ENCODE assay signal across 34 cellular contexts in the genomic region with DNA sequence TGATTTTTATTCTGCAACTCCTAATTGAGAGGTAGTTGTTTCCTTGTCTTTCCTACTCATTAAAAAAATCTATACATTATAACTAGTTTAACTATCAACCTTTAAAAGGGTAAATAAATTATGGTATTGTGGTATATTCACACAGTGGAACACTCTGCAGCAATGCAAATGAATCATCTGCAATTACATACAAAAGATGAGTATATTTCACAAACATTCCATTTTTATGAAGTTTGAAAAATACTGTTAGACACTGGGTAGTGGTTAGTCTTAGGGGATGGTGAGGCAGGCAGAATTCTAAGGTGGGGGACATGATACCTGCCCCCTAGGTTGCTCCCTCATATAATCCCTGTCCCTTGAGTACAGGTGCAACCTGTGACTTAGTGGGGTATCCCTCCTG. TPM values are rescaled to one million over a fixed set of nuclear protein-coding genes. Genes with fewer than 3 reads are reported as not detected.
"Had no signal": no experiment of that assay in that cellular context is flagged by ENCODE, and none has a peak within 500 bp of the region (broad histone marks: within the 10 kb centered on the region; RNA-seq: fewer than 3 reads in every experiment).

No MANE protein-coding gene starts in this region.

- H3K27me3 Mint-ChIP-seq: activated B cell treated with CpG ODN at 0.5 μM for 24 hours; activated CD4-positive, alpha-beta memory T cell treated with anti-CD3 and anti-CD28 coated beads for 36 hours; activated naive CD8-positive, alpha-beta T cell; activated naive CD8-positive, alpha-beta T cell treated with anti-CD3 and anti-CD28 coated beads, Interleukin-2, amount 50 U/mL, for 24 hours had no signal

- H3K27ac Mint-ChIP-seq: activated B cell treated with CpG ODN at 0.5 μM for 24 hours; activated CD4-positive, alpha-beta memory T cell treated with anti-CD3 and anti-CD28 coated beads for 36 hours; activated naive CD4-positive, alpha-beta T cell treated with anti-CD3 and anti-CD28 coated beads for 36 hours; activated naive CD8-positive, alpha-beta T cell; activated naive CD8-positive, alpha-beta T cell treated with anti-CD3 and anti-CD28 coated beads, Interleukin-2, amount 50 U/mL, for 24 hours; activated T-helper 1 cell treated with anti-CD3 and anti-CD28 coated beads, Interleukin-12 subunit alpha, Interleukin-12 subunit beta, Interleukin-2, Interleukin-4 antibody, amounts not matched to agents 30 ng/mL and 10 ng/mL and 1 ng/mL, durations not matched to agents 14 hours and 24 hours and 36 hours had no signal

- H3K27ac ChIP-seq: ascending aorta, SJSA1, VCaP had no signal

- H3K36me3 Mint-ChIP-seq: activated CD4-positive, alpha-beta memory T cell treated with anti-CD3 and anti-CD28 coated beads for 36 hours; activated naive CD8-positive, alpha-beta T cell had no signal

- H3K4me1 ChIP-seq: ascending aorta, Peyer's patch, SJSA1 had no signal

- DNase-seq: activated B cell treated with CpG ODN at 0.5 μM for 24 hours; activated CD4-positive, alpha-beta memory T cell treated with anti-CD3 and anti-CD28 coated beads for 36 hours; activated CD4-positive, alpha-beta T cell treated with anti-CD3 and anti-CD28 coated beads for 4 hours; activated CD4-positive, alpha-beta T cell treated with anti-CD3 and anti-CD28 coated beads, Interleukin-2, amount 50 U/mL, for 1 hour; activated CD4-positive, CD25-positive, alpha-beta regulatory T cell treated with anti-CD3 and anti-CD28 coated beads, Interleukin-2, amount 50 U/mL, for 72 hours; activated CD8-positive, alpha-beta memory T cell treated with anti-CD3 and anti-CD28 coated beads, Interleukin-2, amount 50 U/mL, for 4 hours; activated gamma-delta T cell treated with Interleukin-2 at 50 U/mL for 16 hours; activated naive CD4-positive, alpha-beta T cell treated with anti-CD3 and anti-CD28 coated beads for 36 hours; activated naive CD8-positive, alpha-beta T cell treated with anti-CD3 and anti-CD28 coated beads, Interleukin-2, amount 50 U/mL, for 24 hours; activated T-cell treated with anti-CD3 and anti-CD28 coated beads for 4 hours; activated T-cell treated with anti-CD3 and anti-CD28 coated beads, Interleukin-2, amount 50 U/mL, for 4 hours; amygdala; Kasumi-1; KG1; MG63; NCI-H1048; NCI-H1105 treated with DMSO at 0.1 percent for 48 hours; NCI-H1436 treated with DMSO at 0.1 percent for 48 hours; NCI-H1694 treated with DMSO at 0.1 percent for 48 hours; NCI-H2029; NCI-H345; NCI-H524 treated with DMSO at 0.1 percent for 48 hours; Peyer's patch; RPMI8226; SHP77 treated with DMSO at 0.1 percent for 48 hours; SW 1271; T-helper 1 cell; T-helper 2 cell; T-helper 9 cell had no signal

- H3K9me3 ChIP-seq: ascending aorta, MG63, Peyer's patch, SJSA1 had no signal

- H3K4me3 Mint-ChIP-seq: activated B cell treated with CpG ODN at 0.5 μM for 24 hours; activated CD4-positive, alpha-beta memory T cell treated with anti-CD3 and anti-CD28 coated beads for 36 hours; activated naive CD4-positive, alpha-beta T cell treated with anti-CD3 and anti-CD28 coated beads for 36 hours; activated naive CD8-positive, alpha-beta T cell; activated naive CD8-positive, alpha-beta T cell treated with anti-CD3 and anti-CD28 coated beads, Interleukin-2, amount 50 U/mL, for 24 hours; activated T-cell treated with anti-CD3 and anti-CD28 coated beads, Interleukin-2, amount 50 U/mL, for 4 hours; activated T-helper 1 cell treated with anti-CD3 and anti-CD28 coated beads, Interleukin-12 subunit alpha, Interleukin-12 subunit beta, Interleukin-2, Interleukin-4 antibody, amounts not matched to agents 30 ng/mL and 10 ng/mL and 1 ng/mL, durations not matched to agents 14 hours and 24 hours and 36 hours had no signal

- H3K4me3 ChIP-seq: ascending aorta, MG63, Peyer's patch, SJSA1 had no signal

- H3K9me3 Mint-ChIP-seq: activated CD4-positive, alpha-beta memory T cell treated with anti-CD3 and anti-CD28 coated beads for 36 hours; activated naive CD4-positive, alpha-beta T cell treated with anti-CD3 and anti-CD28 coated beads for 36 hours; activated T-cell treated with anti-CD3 and anti-CD28 coated beads, Interleukin-2, amount 50 U/mL, for 4 hours; activated T-helper 1 cell treated with anti-CD3 and anti-CD28 coated beads, Interleukin-12 subunit alpha, Interleukin-12 subunit beta, Interleukin-2, Interleukin-4 antibody, amounts not matched to agents 30 ng/mL and 10 ng/mL and 1 ng/mL, durations not matched to agents 14 hours and 24 hours and 36 hours had no signal

- ATAC-seq: activated naive CD8-positive, alpha-beta T cell treated with anti-CD3 and anti-CD28 coated beads, Interleukin-2, amount 50 U/mL, for 24 hours; activated T-cell treated with anti-CD3 and anti-CD28 coated beads, Interleukin-2, amount 50 U/mL, for 4 hours had no signal

- H3K4me1 Mint-ChIP-seq: activated B cell treated with CpG ODN at 0.5 μM for 24 hours; activated naive CD8-positive, alpha-beta T cell treated with anti-CD3 and anti-CD28 coated beads, Interleukin-2, amount 50 U/mL, for 24 hours had no signal

- H3K36me3 ChIP-seq: ascending aorta, MG63, Peyer's patch, SJSA1 had no signal

- H3K27me3 ChIP-seq: ascending aorta, MG63, Peyer's patch, SJSA1 had no signal

RNA-seq across cellular contexts. Expression of a gene that starts 44.0 kb away (rescaled TPM):
- total RNA-seq: activated B cell treated with CpG ODN at 0.5 μM for 24 hours; activated naive CD4-positive, alpha-beta T cell treated with anti-CD3 and anti-CD28 coated beads for 36 hours had no signal
